Comparison of ENCODE assay signal across 8 cellular contexts in genomic region chr18:50218432-50219197, GRCh38. TPM values are rescaled to one million over a fixed set of nuclear protein-coding genes. Genes with fewer than 3 reads are reported as not detected.
DNase-seq lines count a peak whose midpoint lies in the region; ATAC-seq, FAIRE-seq and TF ChIP-seq lines count a peak whose summit lies in the region.

No MANE protein-coding gene starts in this region.

- H3K4me3 ChIP-seq in DOHH2 (ENCODE audit: low read length) (no peak overlapping the region), HepG2 (replicated peaks in 1 of 3; ENCODE audit: insufficient read depth in 1 of 3, low read depth in 2 of 3, low read length in 3 of 3) (no peak overlapping the region)

- H3K4me3 Mint-ChIP-seq in mesothelial cell of epicardium, result no peak overlapping the region

- 29% methylated on average over 4 of the region's 7 CpGs for WGBS in HepG2 (ENCODE audit: low lambda C conversion rate)

- H3K27me3 Mint-ChIP-seq in mesothelial cell of epicardium (ENCODE audit: low read depth), result peaks cover 27% of the 10 kb centered on the region

- peaks cover 34% of the 10 kb centered on the region for H3K9me3 Mint-ChIP-seq in mesothelial cell of epicardium

- no peak overlapping the region for H2AFZ ChIP-seq in HepG2 (ENCODE audit: low read length)

- H3K27ac Mint-ChIP-seq in mesothelial cell of epicardium, result no peak overlapping the region

- FAIRE-seq in HepG2 (lab: Jason Lieb, UNC), result peak; percentile 51

- POLR2A ChIA-PET in HepG2 (lab: Yijun Ruan, JAX), result no interaction called here

- H3K27ac ChIP-seq in DOHH2 (ENCODE audit: low read depth, low read length) (no peak overlapping the region), HepG2 (ENCODE audit: extremely low read length, insufficient read depth, low read length) (no peak overlapping the region)

- peak overlapping the region; percentile 39 for H3K4me2 ChIP-seq in DOHH2 (ENCODE audit: low read length)
- H3K4me2 ChIP-seq in HepG2 (ENCODE audit: low read depth, low read length), result no peak overlapping the region

- peak; percentile 55 for ATAC-seq in GM21381 (IDR thresholded peaks at IDR 0.05; ENCODE audit: unreplicated experiment)
- peak; percentile 88 for ATAC-seq in HepG2

- H3K4me1 ChIP-seq in DOHH2 (ENCODE audit: control insufficient read depth, low read length) (peaks cover 12% of the 10 kb centered on the region), HepG2 (ENCODE audit: insufficient read depth, low read length) (no peaks in the 10 kb centered on the region)

- no peaks in the 10 kb centered on the region for H3F3A ChIP-seq in DOHH2 (ENCODE audit: control insufficient read depth, insufficient read depth)

- BruUV-seq in HepG2 (replicated peaks; lab: Mats Ljungman, UMichigan), result no TSS peak

- no peaks in the 10 kb centered on the region for H3K9me2 ChIP-seq in DOHH2 (replicated peaks; ENCODE audit: control insufficient read depth, low read length)

- peaks cover 3% of the 10 kb centered on the region for H3K36me3 Mint-ChIP-seq in mesothelial cell of epicardium

- H3K9me3 ChIP-seq in DOHH2 (ENCODE audit: control insufficient read depth, insufficient read depth, low read length), result 0 out of 2 replicates have a peak, but pooled peaks cover 5% of the 10 kb centered on the region
- peaks cover 16% of the 10 kb centered on the region for H3K9me3 ChIP-seq in HepG2 (ENCODE audit: low read length)

- H4K20me1 ChIP-seq in DOHH2 (ENCODE audit: control insufficient read depth, insufficient read depth, low read depth, low read length) (no peaks in the 10 kb centered on the region), HepG2 (ENCODE audit: insufficient read depth, low read length) (no peaks in the 10 kb centered on the region)

- TF ChIP-seq EP300 in HepG2 (IDR thresholded peaks at IDR 0.05; ENCODE audit: low read depth in 2 of 2, low read length in 2 of 2) (no peak), HepG2 (CRISPR knock-in tag; IDR thresholded peaks at IDR 0.05; ENCODE audit: borderline replicate concordance) (no peak)

- H3K36me3 ChIP-seq in DOHH2 (ENCODE audit: control insufficient read depth, low read length) (no peaks in the 10 kb centered on the region), HepG2 (replicated peaks in 1 of 2; ENCODE audit: control insufficient read depth in 1 of 2, insufficient read depth in 2 of 2, low read length in 2 of 2) (no peaks in the 10 kb centered on the region)

- CTCF ChIA-PET in HepG2 (lab: Yijun Ruan, JAX; ENCODE audit: low intra/inter-chr PET ratio, low total read pairs), result interaction anchor here (0.6 to 2.9 kb wide), 5 partner anchors 138 to 285 kb away, joined by 3 to 32 read pairs (median 3); no protein-coding TSS in a partner anchor

- peaks cover 32% of the 10 kb centered on the region; the same call in 1 of the 2 replicates for H3K27me3 ChIP-seq in DOHH2 (ENCODE audit: control insufficient read depth, low read length)
- no peaks in the 10 kb centered on the region for H3K27me3 ChIP-seq in HepG2 (ENCODE audit: control insufficient read depth in 1 of 2, insufficient read depth in 2 of 2, low read length in 2 of 2)

- H3K9ac ChIP-seq in HepG2 (ENCODE audit: insufficient read depth, low read depth, low read length), result no peak overlapping the region

- no peaks in the 10 kb centered on the region for H3K79me2 ChIP-seq in DOHH2 (ENCODE audit: control insufficient read depth, low read length)
- H3K79me2 ChIP-seq in HepG2 (ENCODE audit: insufficient read depth, low read length), result no peaks in the 10 kb centered on the region

- peak; percentile 24 for DNase-seq in NCI-H2196 (lab: John Stamatoyannopoulos, UW; ENCODE audit: unreplicated experiment)
- peak; percentile 25 for DNase-seq in activated naive CD4-positive, alpha-beta T cell treated with anti-CD3 and anti-CD28 coated beads, Interleukin-2, amount 50 U/mL, for 16 hours
- DNase-seq in HepG2 (ENCODE audit: low spot score), result peak; percentile 45
- no peak for DNase-seq in mesothelial cell of epicardium (ENCODE audit: low spot score in 2 of 2, unreplicated experiment in 2 of 2)
- no peak for DNase-seq in NCI-H187 (lab: John Stamatoyannopoulos, UW)
- no peak for DNase-seq in OCI-M2 (lab: John Stamatoyannopoulos, UW; ENCODE audit: unreplicated experiment)

- in situ Hi-C loops in HepG2 (cut with HindIII; ENCODE audit: extremely low pct_ligation_motif_present, low pct_unique_long_range_greater_than_20kb), result loop anchor here (5.0 to 10.0 kb wide), 2 partner anchors 136 to 209 kb away; no protein-coding TSS in a partner anchor

- TF ChIP-seq POLR2A in HepG2 (IDR thresholded peaks at IDR 0.05; ENCODE audit: insufficient read depth in 1 of 2, low read depth in 2 of 2, low read length in 2 of 2), result no peak

- no peaks in the 10 kb centered on the region for H3K4me1 Mint-ChIP-seq in mesothelial cell of epicardium

- peak; percentile 71 for TF ChIP-seq CTCF in DOHH2 (IDR thresholded peaks at IDR 0.05; ENCODE audit: low read depth, low read length, poor library complexity, severe bottlenecking)
- TF ChIP-seq CTCF in HepG2 (CRISPR knock-in tag; IDR thresholded peaks at IDR 0.05), result peak; percentile 70
- no peak for TF ChIP-seq CTCF in mesothelial cell of epicardium (IDR thresholded peaks at IDR 0.05; ENCODE audit: unreplicated experiment)

- intact Hi-C loops in HepG2 (cut with micrococcal nuclease; ENCODE audit: unreplicated experiment), result loop anchor here (1.0 kb wide), 2 partner anchors 139 to 211 kb away; no protein-coding TSS in a partner anchor

- peak; percentile 28 for TF ChIP-seq RAD21 in HepG2 (CRISPR knock-in tag; IDR thresholded peaks at IDR 0.05)

TF ChIP-seq in HepG2, 621 proteins besides CTCF, POLR2A, EP300 and RAD21 (continues in another document):
- TF ChIP-seq SMC3 (IDR thresholded peaks at IDR 0.05; ENCODE audit: low read length), result peak; percentile 80
- TF ChIP-seq ZNF746 (CRISPR knock-in tag; IDR thresholded peaks at IDR 0.05), result no peak
- TF ChIP-seq MEF2D (CRISPR knock-in tag; IDR thresholded peaks at IDR 0.05), result no peak

RNA-seq across cellular contexts. Expression of gene MYO5B, which starts 23.7 kb away (rescaled TPM):
- total RNA-seq in HepG2 (2016; rRNA removed; fragmentation: Illumina TruSeq; extraction: Trizol), result 24.0 and 34.9 TPM in 2 replicates
- 3.5 TPM in 2 replicates for total RNA-seq in HepG2 (2016; cell fraction: cytosol; rRNA removed; fragmentation: Illumina TruSeq; extraction: Trizol; ENCODE audit: low read depth)
- 22.2 and 31.0 TPM in 2 replicates for total RNA-seq in HepG2 (2016; cell fraction: insoluble cytoplasmic fraction; rRNA removed; fragmentation: Illumina TruSeq; extraction: Trizol)
- 9.8 and 11.9 TPM in 2 replicates for total RNA-seq in HepG2 (2016; cell fraction: membrane; rRNA removed; fragmentation: Illumina TruSeq; extraction: Trizol)
- 18.1 and 21.7 TPM in 2 replicates for total RNA-seq in HepG2 (2016; cell fraction: nucleus; rRNA removed; fragmentation: Illumina TruSeq; extraction: Trizol)
- polyA plus RNA-seq in HepG2 (2011; rRNA removed), result 12.4 and 13.1 TPM in 2 replicates
- 10.8 and 12.5 TPM in 2 replicates for polyA plus RNA-seq in HepG2 (2011; cell fraction: cytosol; rRNA removed)
- 12.7 and 15.2 TPM in 2 replicates for polyA plus RNA-seq in HepG2 (2011; cell fraction: nucleus; rRNA removed)
- 9.7 and 12.2 TPM in 2 replicates for polyA plus RNA-seq in HepG2 (2012)
- polyA plus RNA-seq in HepG2 (2016; cell fraction: cytosol; fragmentation: Illumina TruSeq; extraction: Trizol; ENCODE audit: low read depth), result 1.7 and 2.1 TPM in 2 replicates
- polyA plus RNA-seq in HepG2 (2016; cell fraction: insoluble cytoplasmic fraction; fragmentation: Illumina TruSeq; extraction: Trizol; ENCODE audit: low read depth), result 35.5 and 36.8 TPM in 2 replicates
- 6.1 and 8.8 TPM in 2 replicates for polyA plus RNA-seq in HepG2 (2016; cell fraction: membrane; fragmentation: Illumina TruSeq; extraction: Trizol; ENCODE audit: low read depth)
- 21.2 and 23.3 TPM in 2 replicates for polyA plus RNA-seq in HepG2 (2016; cell fraction: nucleus; fragmentation: Illumina TruSeq; extraction: Trizol; ENCODE audit: insufficient read depth, low read depth)
- 24.8 and 28.9 TPM in 2 replicates for polyA minus RNA-seq in HepG2 (2011; rRNA and poly(A)+ RNA removed; ENCODE audit: low replicate concordance)
- 14.2 and 20.7 TPM in 2 replicates for polyA minus RNA-seq in HepG2 (2011; cell fraction: cytosol; rRNA and poly(A)+ RNA removed)
- 9.4 and 16.2 TPM in 2 replicates for polyA minus RNA-seq in HepG2 (2011; cell fraction: nucleus; rRNA and poly(A)+ RNA removed)
- total RNA-seq in mesothelial cell of epicardium, result 15.1 to 15.6 TPM (median 15.1 TPM) in 3 replicates

RNA-seq across cellular contexts. Expression of gene CFAP53, which starts 47.7 kb away (rescaled TPM):
- total RNA-seq in HepG2 (2016; rRNA removed; fragmentation: Illumina TruSeq; extraction: Trizol) (0.07 TPM in 1 of 2 replicates, not detected in the other), mesothelial cell of epicardium (0.44 to 0.70 TPM (median 0.65 TPM) in 3 replicates)
- total RNA-seq in HepG2 (2016; cell fraction: cytosol; rRNA removed; fragmentation: Illumina TruSeq; extraction: Trizol; ENCODE audit: low read depth), result 0.09 TPM in 1 of 2 replicates, not detected in the other
- 0.09 and 0.13 TPM in 2 replicates for total RNA-seq in HepG2 (2016; cell fraction: insoluble cytoplasmic fraction; rRNA removed; fragmentation: Illumina TruSeq; extraction: Trizol)
- total RNA-seq in HepG2 (2016; cell fraction: membrane; rRNA removed; fragmentation: Illumina TruSeq; extraction: Trizol), result not detected in 2 replicates
- total RNA-seq in HepG2 (2016; cell fraction: nucleus; rRNA removed; fragmentation: Illumina TruSeq; extraction: Trizol), result 0.28 TPM in 1 of 2 replicates, not detected in the other
- 0.05 TPM in 2 replicates for polyA plus RNA-seq in HepG2 (2011; rRNA removed)
- 0.03 and 0.04 TPM in 2 replicates for polyA plus RNA-seq in HepG2 (2011; cell fraction: cytosol; rRNA removed)
- polyA plus RNA-seq in HepG2 (2011; cell fraction: nucleus; rRNA removed), result 0.07 TPM in 1 of 2 replicates, not detected in the other
- 0.07 and 0.11 TPM in 2 replicates for polyA plus RNA-seq in HepG2 (2012)
- polyA plus RNA-seq in HepG2 (2016; cell fraction: cytosol; fragmentation: Illumina TruSeq; extraction: Trizol; ENCODE audit: low read depth), result 0.09 and 0.11 TPM in 2 replicates
- polyA plus RNA-seq in HepG2 (2016; cell fraction: insoluble cytoplasmic fraction; fragmentation: Illumina TruSeq; extraction: Trizol; ENCODE audit: low read depth), result not detected in 2 replicates
- not detected in 2 replicates for polyA plus RNA-seq in HepG2 (2016; cell fraction: membrane; fragmentation: Illumina TruSeq; extraction: Trizol; ENCODE audit: low read depth)
- polyA plus RNA-seq in HepG2 (2016; cell fraction: nucleus; fragmentation: Illumina TruSeq; extraction: Trizol; ENCODE audit: insufficient read depth, low read depth), result not detected in 2 replicates
- 0.12 TPM in 1 of 2 replicates, not detected in the other for polyA minus RNA-seq in HepG2 (2011; rRNA and poly(A)+ RNA removed; ENCODE audit: low replicate concordance)
- polyA minus RNA-seq in HepG2 (2011; cell fraction: cytosol; rRNA and poly(A)+ RNA removed), result not detected in 2 replicates
- polyA minus RNA-seq in HepG2 (2011; cell fraction: nucleus; rRNA and poly(A)+ RNA removed), result 0.52 TPM in 1 of 2 replicates, not detected in the other

Comparison
In these comparisons a context has a peak if more than half of its experiments do, and no peak if none do; other contexts are left out.
1. DNase-seq: peak in NCI-H2196 (single experiment), activated naive CD4-positive, alpha-beta T cell treated with anti-CD3 and anti-CD28 coated beads, Interleukin-2, amount 50 U/mL, for 16 hours (single experiment) and HepG2 (single experiment); none in mesothelial cell of epicardium (0 of 2), NCI-H187 (0 of 2) and OCI-M2 (single experiment).